19 cellular contexts compared by ENCODE assay signal in genomic region chr7:84149573-84149972, GRCh38. TPM values are rescaled to one million over a fixed set of nuclear protein-coding genes. Genes with fewer than 3 reads are reported as not detected.
DNase-seq lines count a peak whose midpoint lies in the region; ATAC-seq, FAIRE-seq and TF ChIP-seq lines count a peak whose summit lies in the region.
"Had no signal": no experiment of that assay in that cellular context is flagged by ENCODE, and none has a peak within 500 bp of the region (broad histone marks: within the 10 kb centered on the region; RNA-seq: fewer than 3 reads in every experiment).

No MANE protein-coding gene starts in this region.

- WGBS in H1 (ENCODE audit: extremely low coverage in 1 of 2, insufficient coverage in 1 of 2, insufficient read length in 1 of 2, insufficient replicate concordance in 2 of 2, low coverage in 1 of 2, low lambda C conversion rate in 2 of 2, missing lambda C conversion rate in 1 of 2), 2 experiments, result 27% methylated on average over 3 of the region's 3 CpGs; no CpG with 5 or more reads in 1 of the 2 experiments

- no peak overlapping the region for H3K4ac ChIP-seq in H1 (replicated peaks; ENCODE audit: insufficient read length, low read depth, low read length)

- intact Hi-C loops in breast epithelium (cut with DNase I; ENCODE audit: low total_unique reads), result no loop called here

- ATAC-seq in HG02852 (IDR thresholded peaks at IDR 0.05; ENCODE audit: unreplicated experiment), result no peak
- ATAC-seq: esophagus mucosa, pancreas had no signal

- peak overlapping the region; percentile 93 to 96 (median 96) for H3K4me3 Mint-ChIP-seq in nephron
- H3K4me3 Mint-ChIP-seq: immature natural killer cell had no signal

- CTCF ChIA-PET in H1 (lab: Charles Lee; ENCODE audit: partially characterized antibody), result interaction anchor here (0.8 to 0.9 kb wide), 2 partner anchors 15 to 38 kb away, joined by 3 read pairs; no protein-coding TSS in a partner anchor

- H3K23ac ChIP-seq in H1 (ENCODE audit: insufficient read length), result no peak overlapping the region

- H3K56ac ChIP-seq in H1 (replicated peaks; ENCODE audit: insufficient read length, low read depth, low read length), result no peak overlapping the region

- no peak overlapping the region for H2BK12ac ChIP-seq in H1 (ENCODE audit: low read depth, low read length)

- H2BK20ac ChIP-seq in H1 (ENCODE audit: low read length), result no peak overlapping the region

- no peak for TF ChIP-seq EP300 in H1 (IDR thresholded peaks at IDR 0.05; ENCODE audit: borderline replicate concordance in 1 of 2, low read depth in 2 of 2, low read length in 2 of 2)

- H2BK120ac ChIP-seq in H1 (replicated peaks; ENCODE audit: low read depth, low read length), result no peak overlapping the region

- TF ChIP-seq CTCF in H1 (IDR thresholded peaks at IDR 0.05; ENCODE audit: control extremely low read depth in 1 of 3, insufficient read depth in 1 of 3, low read depth in 1 of 3, low read length in 3 of 3) (no peak), nephron (IDR thresholded peaks at IDR 0.05; ENCODE audit: unreplicated experiment in 3 of 3) (no peak), breast epithelium (IDR thresholded peaks at IDR 0.05) (no peak)

- TF ChIP-seq RAD21 in H1 (IDR thresholded peaks at IDR 0.05 in 1 of 2, conservative IDR thresholded peaks at IDR 0.05 in 1 of 2; ENCODE audit: low read depth in 2 of 2, low read length in 2 of 2), result no peak

- H3K4me1 Mint-ChIP-seq in nephron, result peaks cover 33% of the 10 kb centered on the region
- H3K4me1 Mint-ChIP-seq: immature natural killer cell had no signal

- no peaks in the 10 kb centered on the region for H3K27me3 Mint-ChIP-seq in nephron (ENCODE audit: low read depth)

- no peaks in the 10 kb centered on the region for H3K36me3 Mint-ChIP-seq in nephron (ENCODE audit: low read depth)
- H3K36me3 Mint-ChIP-seq: immature natural killer cell had no signal

- H3K27ac ChIP-seq in H1 (ENCODE audit: low read depth, low read length) (no peak overlapping the region), breast epithelium (no peak overlapping the region)
- H3K27ac ChIP-seq: pancreas, thyroid gland had no signal

- H3K9ac ChIP-seq in H1 (replicated peaks in 1 of 4; ENCODE audit: extremely low read depth in 1 of 4, low read depth in 3 of 4, low read length in 3 of 4), result no peak overlapping the region

- no peak overlapping the region for H4K91ac ChIP-seq in H1 (replicated peaks; ENCODE audit: insufficient read length, low read length)

- H3K9me3 ChIP-seq in H1 (ENCODE audit: insufficient read depth in 2 of 2, low read depth in 1 of 2, low read length in 1 of 2) (no peaks in the 10 kb centered on the region), breast epithelium (no peaks in the 10 kb centered on the region)
- H3K9me3 ChIP-seq: pancreas, thyroid gland had no signal

- H3K27me3 ChIP-seq in H1 (replicated peaks in 1 of 4; ENCODE audit: control insufficient read depth in 3 of 4, extremely low read depth in 1 of 4, insufficient read depth in 3 of 4, low read length in 3 of 4) (no peaks in the 10 kb centered on the region), breast epithelium (no peaks in the 10 kb centered on the region)
- H3K27me3 ChIP-seq: pancreas, thyroid gland had no signal

- no peak for DNase-seq in H54 (ENCODE audit: insufficient read length, low spot score)
- peak; percentile 5 for DNase-seq in M059J (ENCODE audit: low read depth)
- no peak for DNase-seq in H1 (ENCODE audit: low read depth in 1 of 2, low spot score in 2 of 2)
- no peak for DNase-seq in breast epithelium (ENCODE audit: low spot score in 2 of 2)
- no peak for DNase-seq in activated naive CD4-positive, alpha-beta T cell treated with anti-CD3 and anti-CD28 coated beads, Interleukin-2, amount 50 U/mL, for 16 hours
- no peak for DNase-seq in GF-D8 (lab: John Stamatoyannopoulos, UW)
- DNase-seq: activated CD4-positive, alpha-beta T cell treated with anti-CD3 and anti-CD28 coated beads for 48 hours; caudate nucleus; DMS79 treated with DMSO at 0.1 percent for 48 hours; immature natural killer cell; NCI-H1694; NCI-H226; pancreas; stimulated activated CD4-positive, alpha-beta T cell treated with anti-CD3 and anti-CD28 coated beads, Interleukin-2, amount 100 ng/mL, for 24 hours; stimulated activated naive CD4-positive, alpha-beta T cell treated with Interleukin-2 at 50 U/mL for 16 hours; thyroid gland had no signal

- FAIRE-seq in H54 (lab: Jason Lieb, UNC) (peak; percentile 36), H1 (lab: Jason Lieb, UNC) (peak; percentile 45)
- FAIRE-seq: pancreas had no signal

- H3K4me2 ChIP-seq in H1 (ENCODE audit: insufficient read depth in 1 of 2, low read depth in 2 of 2, low read length in 2 of 2), result peak overlapping the region; percentile 60 to 64

- peaks cover 0 to 13% (median 6%) of the 10 kb centered on the region in 4 experiments; a peak in 4 of 7 replicates for H3K4me1 ChIP-seq in H1 (replicated peaks in 1 of 4; ENCODE audit: control insufficient read depth in 3 of 4, insufficient read depth in 4 of 4, low read length in 3 of 4)
- no peaks in the 10 kb centered on the region for H3K4me1 ChIP-seq in breast epithelium
- H3K4me1 ChIP-seq: pancreas, thyroid gland had no signal

- H4K8ac ChIP-seq in H1 (ENCODE audit: extremely low read depth, insufficient read depth, low read length), result no peak overlapping the region

- no peaks in the 10 kb centered on the region for H4K20me1 ChIP-seq in H1 (replicated peaks in 1 of 2; ENCODE audit: control insufficient read depth in 1 of 2, insufficient read depth in 2 of 2, low read length in 2 of 2)

- POLR2A ChIA-PET in H1 (lab: Charles Lee; ENCODE audit: partially characterized antibody), result interaction anchor here (1.1 to 1.3 kb wide), 2 partner anchors 8 to 11 kb away, joined by 3 read pairs; no protein-coding TSS in a partner anchor

- TF ChIP-seq POLR2A in H54 (IDR thresholded peaks at IDR 0.05; ENCODE audit: low read depth, low read length) (no peak), H1 (IDR thresholded peaks at IDR 0.05; ENCODE audit: control extremely low read depth in 1 of 2, low read depth in 2 of 2, low read length in 2 of 2) (no peak), breast epithelium (IDR thresholded peaks at IDR 0.05) (no peak)

- H3K9me3 Mint-ChIP-seq in nephron, result no peaks in the 10 kb centered on the region

- H4K5ac ChIP-seq in H1 (ENCODE audit: insufficient read length, low read depth, low read length), result no peak overlapping the region

- peaks cover 0 to 57% of the 10 kb centered on the region in 2 experiments; a peak in 3 of 4 replicates for H3K79me2 ChIP-seq in H1 (ENCODE audit: control insufficient read depth in 1 of 2, insufficient read depth in 2 of 2, low read length in 2 of 2)

- no peaks in the 10 kb centered on the region for H3K79me1 ChIP-seq in H1 (ENCODE audit: low read depth, low read length)

- no peak overlapping the region for H2AK5ac ChIP-seq in H1 (ENCODE audit: low read depth, low read length)

- H3K14ac ChIP-seq in H1 (ENCODE audit: insufficient read length), result no peak overlapping the region

- H3K18ac ChIP-seq in H1 (ENCODE audit: extremely low read depth, low read length), result no peak overlapping the region

- H3K36me3 ChIP-seq in H1 (ENCODE audit: control insufficient read depth in 2 of 4, insufficient read depth in 4 of 4, low read length in 3 of 4), result no peaks in the 10 kb centered on the region
- H3K36me3 ChIP-seq in breast epithelium, result no peaks in the 10 kb centered on the region
- H3K36me3 ChIP-seq: pancreas, thyroid gland had no signal

- H2BK5ac ChIP-seq in H1 (ENCODE audit: low read depth, low read length), result no peak overlapping the region

- peak overlapping the region in 3 of 4 experiments; percentile 35 to 62 (median 38); a peak in 6 of 8 replicates for H3K4me3 ChIP-seq in H1 (ENCODE audit: extremely low read depth in 1 of 4, insufficient read depth in 2 of 4, low read depth in 3 of 4, low read length in 4 of 4)
- no peak overlapping the region for H3K4me3 ChIP-seq in breast epithelium
- H3K4me3 ChIP-seq: pancreas, thyroid gland had no signal

- H2BK15ac ChIP-seq in H1 (ENCODE audit: low read length), result no peak overlapping the region

- H2AFZ ChIP-seq in H1 (ENCODE audit: low read length), result no peak overlapping the region

- no peaks in the 10 kb centered on the region for H3K23me2 ChIP-seq in H1 (ENCODE audit: low read depth, low read length)

- H3K27ac Mint-ChIP-seq in nephron, result peak overlapping the region; percentile 97 to 100 (median 98)
- H3K27ac Mint-ChIP-seq: immature natural killer cell had no signal

TF ChIP-seq in H1, 55 proteins besides CTCF, POLR2A, EP300 and RAD21 (continues in another document):
- TF ChIP-seq TAF7 (optimal IDR thresholded peaks at IDR 0.05; ENCODE audit: borderline replicate concordance, low read depth, low read length), result no peak
- no peak for TF ChIP-seq CHD2 (IDR thresholded peaks at IDR 0.05; ENCODE audit: low read length)
- TF ChIP-seq TEAD4 (IDR thresholded peaks at IDR 0.05; ENCODE audit: low read depth, low read length), result no peak
- no peak for TF ChIP-seq HDAC2 (IDR thresholded peaks at IDR 0.05; ENCODE audit: borderline replicate concordance in 1 of 2, low read depth in 2 of 2, low read length in 2 of 2)
- no peak for TF ChIP-seq RXRA (IDR thresholded peaks at IDR 0.05; ENCODE audit: insufficient read depth, low read depth, low read length)
- no peak for TF ChIP-seq NRF1 (IDR thresholded peaks at IDR 0.05; ENCODE audit: low read depth, low read length)
- TF ChIP-seq SAP30 (IDR thresholded peaks at IDR 0.05; ENCODE audit: insufficient read depth, insufficient replicate concordance, low read length), result no peak
- no peak for TF ChIP-seq ATF3 (IDR thresholded peaks at IDR 0.05; ENCODE audit: insufficient read depth, low read depth, low read length)

RNA-seq across cellular contexts. Expression of gene SEMA3A, which starts 45.0 kb away (rescaled TPM):
- 13.6 and 20.1 TPM in 2 replicates for total RNA-seq in M059J (2014; rRNA removed; shearing (Covaris generic))
- 42.3 and 45.9 TPM in 2 replicates for total RNA-seq in H1 (2021; fragmentation: NEBNext Ultra II Directional; extraction: Animal tissue kit (Norgen Biotek cat#: 25700))
- 4.9 and 8.1 TPM in 2 replicates for polyA plus RNA-seq in H1 (2011; rRNA removed)
- polyA plus RNA-seq in H1 (2011; cell fraction: cytosol; rRNA removed), result 9.5 TPM
- 7.9 TPM for polyA plus RNA-seq in H1 (2011; cell fraction: nucleus; rRNA removed)
- 11.7 to 18.9 TPM (median 14.8 TPM) in 4 replicates for polyA plus RNA-seq in H1 (2012, experiment 1 of 2)
- 1.0 TPM for polyA plus RNA-seq in H1 (2012, experiment 2 of 2)
- 55.0 TPM for polyA plus RNA-seq in H1 (2013, experiment 1 of 2)
- polyA plus RNA-seq in H1 (2013, experiment 2 of 2), result 54.8 TPM
- 34.7 and 47.3 TPM in 2 replicates for polyA minus RNA-seq in H1 (2011; rRNA and poly(A)+ RNA removed)
- polyA minus RNA-seq in H1 (2011; cell fraction: cytosol; rRNA and poly(A)+ RNA removed), result 11.5 TPM
- 48.0 TPM for polyA minus RNA-seq in H1 (2011; cell fraction: nucleus; rRNA and poly(A)+ RNA removed)
- total RNA-seq in breast epithelium, result 10 to 100 TPM in 1 of 3 donors, 1 to 10 TPM in 2; 2.9 to 23.2 (median 5.2) TPM

Comparison
In these comparisons a context has a peak if more than half of its experiments do, and no peak if none do; other contexts are left out.
1. H3K4me3 ChIP-seq: peak in H1 (3 of 4); none in breast epithelium (0 of 3).